ENCODE assay signal across 35 cellular contexts in the genomic region with DNA sequence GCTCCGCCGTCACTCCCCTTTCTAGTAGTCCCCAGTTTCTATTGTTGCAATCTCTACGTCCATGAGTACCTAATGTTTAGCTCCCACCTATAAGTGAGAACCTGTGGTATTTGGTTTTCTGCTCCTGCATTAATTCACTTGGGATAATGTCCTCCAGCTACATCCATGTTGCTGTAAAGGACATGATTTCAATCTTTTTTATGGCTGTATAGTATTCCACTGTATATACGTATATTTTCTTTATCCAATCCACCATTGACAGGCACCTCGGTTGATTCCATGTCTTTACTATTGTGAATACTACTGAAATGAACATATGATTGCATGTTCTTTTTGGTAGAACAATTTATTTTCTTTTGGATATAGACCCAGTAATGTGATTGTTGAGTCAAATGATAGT.
DNase-seq lines count a peak whose midpoint lies in the region; ATAC-seq, FAIRE-seq and TF ChIP-seq lines count a peak whose summit lies in the region.
"Had no signal": no experiment of that assay in that cellular context is flagged by ENCODE, and none has a peak within 500 bp of the region (broad histone marks: within the 10 kb centered on the region; RNA-seq: fewer than 3 reads in every experiment).

No MANE protein-coding gene starts in this region.

- peaks cover 5% of the 10 kb centered on the region for H3K4me1 ChIP-seq in HEK293 (ENCODE audit: control insufficient read depth, insufficient read depth, low read length)
- H3K4me1 ChIP-seq in K562 (replicated peaks in 1 of 2; ENCODE audit: control insufficient read depth in 2 of 2, insufficient read depth in 2 of 2, low read length in 2 of 2): no peaks in the 10 kb centered on the region
- no peaks in the 10 kb centered on the region for H3K4me1 ChIP-seq in H1 (replicated peaks in 1 of 4; ENCODE audit: control insufficient read depth in 3 of 4, insufficient read depth in 4 of 4, low read length in 3 of 4)
- H3K4me1 ChIP-seq: A549, BE2C, BLaER1, Caco-2 had no signal

- H3K36me3 ChIP-seq in HEK293 (ENCODE audit: control insufficient read depth in 2 of 2, insufficient read depth in 1 of 2, low read length in 2 of 2): no peaks in the 10 kb centered on the region
- no peaks in the 10 kb centered on the region for H3K36me3 ChIP-seq in K562 (ENCODE audit: control insufficient read depth, insufficient read depth, low read length)
- H3K36me3 ChIP-seq in H1 (ENCODE audit: control insufficient read depth in 2 of 4, insufficient read depth in 4 of 4, low read length in 3 of 4): no peaks in the 10 kb centered on the region
- H3K36me3 ChIP-seq: BE2C had no signal

- H3K79me2 ChIP-seq in K562 (ENCODE audit: control insufficient read depth, insufficient read depth, low read length) (no peaks in the 10 kb centered on the region), H1 (ENCODE audit: control insufficient read depth in 1 of 2, insufficient read depth in 2 of 2, low read length in 2 of 2) (no peaks in the 10 kb centered on the region)

- H2BK15ac ChIP-seq in H1 (ENCODE audit: low read length): no peak overlapping the region

- H3K79me1 ChIP-seq in H1 (ENCODE audit: low read depth, low read length): no peaks in the 10 kb centered on the region

- intact Hi-C loops in K562 (cut with micrococcal nuclease): no loop called here

- no peak overlapping the region for H3K14ac ChIP-seq in H1 (ENCODE audit: insufficient read length)

- H3K9ac ChIP-seq in K562 (ENCODE audit: insufficient read depth in 1 of 2, low read depth in 2 of 2, low read length in 2 of 2): no peak overlapping the region
- H3K9ac ChIP-seq in H1 (replicated peaks in 1 of 4; ENCODE audit: extremely low read depth in 1 of 4, low read depth in 3 of 4, low read length in 3 of 4): no peak overlapping the region
- H3K9ac ChIP-seq: BLaER1; BLaER1 treated with 17β-estradiol and CSF1 and Interleukin-3, amounts not matched to agents 10 nM and 100 nM had no signal

- FAIRE-seq in D721Med (lab: Jason Lieb, UNC): peak; percentile 53
- FAIRE-seq in K562 (lab: Jason Lieb, UNC): no peak
- no peak for FAIRE-seq in H1 (lab: Jason Lieb, UNC)
- FAIRE-seq: A204.1, G401.6 had no signal

- TF ChIP-seq POLR2A in K562 (conservative IDR thresholded peaks at IDR 0.05) (no peak), H1 (IDR thresholded peaks at IDR 0.05; ENCODE audit: control extremely low read depth in 1 of 2, low read depth in 2 of 2, low read length in 2 of 2) (no peak)

- no peak for TF ChIP-seq RAD21 in K562 (CRISPR knock-in tag; conservative IDR thresholded peaks at IDR 0.05 in 1 of 2, IDR thresholded peaks at IDR 0.05 in 1 of 2)
- no peak for TF ChIP-seq RAD21 in H1 (IDR thresholded peaks at IDR 0.05 in 1 of 2, conservative IDR thresholded peaks at IDR 0.05 in 1 of 2; ENCODE audit: low read depth in 2 of 2, low read length in 2 of 2)

- no peak for DNase-seq in D721Med (ENCODE audit: insufficient read length, low spot score)
- DNase-seq in K562 (ENCODE audit: extremely low read depth in 1 of 4, low spot score in 3 of 4): no peak
- no peak for DNase-seq in H1 (ENCODE audit: low read depth in 1 of 2, low spot score in 2 of 2)
- no peak for DNase-seq in epidermal melanocyte (ENCODE audit: insufficient read length, low spot score)
- no peak for DNase-seq in AG08395 (ENCODE audit: low spot score)
- DNase-seq in DMS153 treated with DMSO at 0.1 percent for 48 hours (lab: John Stamatoyannopoulos, UW; ENCODE audit: unreplicated experiment): no peak
- DNase-seq: 8988T; ACHN; AML-193; BE2C; C1 segment of cervical spinal cord; Caco-2; Calu3; CD4-positive, alpha-beta memory T cell; CD4-positive, alpha-beta T cell; CD4-positive, CD25-positive, alpha-beta regulatory T cell; CD8-positive, alpha-beta memory T cell; CD8-positive, alpha-beta T cell; COR-L47; DMS 273 treated with DMSO at 0.1 percent for 48 hours; DMS153; DMS53; DMS79; DMS79 treated with DMSO at 0.1 percent for 48 hours; DND-41; EL had no signal

- H2BK5ac ChIP-seq in H1 (ENCODE audit: low read depth, low read length): no peak overlapping the region

- ATAC-seq in K562 (no peak), HG03571 (IDR thresholded peaks at IDR 0.05; ENCODE audit: unreplicated experiment) (no peak)
- ATAC-seq: A549; CD8-positive, alpha-beta T cell had no signal

- no peak overlapping the region for H3K23ac ChIP-seq in H1 (ENCODE audit: insufficient read length)

- TF ChIP-seq CTCF in D721Med (IDR thresholded peaks at IDR 0.05; ENCODE audit: insufficient read depth, missing control alignments): no peak
- no peak for TF ChIP-seq CTCF in HEK293 (tag by site-specific recombination; IDR thresholded peaks at IDR 0.05)
- TF ChIP-seq CTCF in K562 (IDR thresholded peaks at IDR 0.05 in 2 of 3, conservative IDR thresholded peaks at IDR 0.05 in 1 of 3; ENCODE audit: insufficient read depth in 2 of 3, low read depth in 1 of 3, low read length in 3 of 3): no peak
- TF ChIP-seq CTCF in H1 (IDR thresholded peaks at IDR 0.05; ENCODE audit: control extremely low read depth in 1 of 3, insufficient read depth in 1 of 3, low read depth in 1 of 3, low read length in 3 of 3): no peak

- H2BK120ac ChIP-seq in H1 (replicated peaks; ENCODE audit: low read depth, low read length): no peak overlapping the region

- no peaks in the 10 kb centered on the region for H3K27me3 ChIP-seq in K562 (ENCODE audit: control insufficient read depth in 2 of 2, insufficient read depth in 2 of 2, low read length in 2 of 2)
- H3K27me3 ChIP-seq in H1 (replicated peaks in 1 of 4; ENCODE audit: control insufficient read depth in 3 of 4, extremely low read depth in 1 of 4, insufficient read depth in 3 of 4, low read length in 3 of 4): no peaks in the 10 kb centered on the region
- H3K27me3 ChIP-seq: BE2C; BLaER1; BLaER1 treated with 17β-estradiol and CSF1 and Interleukin-3, amounts not matched to agents 10 nM and 100 nM had no signal

- no peaks in the 10 kb centered on the region for H4K20me1 ChIP-seq in K562 (replicated peaks; ENCODE audit: control insufficient read depth, insufficient read depth, low read length)
- H4K20me1 ChIP-seq in H1 (replicated peaks in 1 of 2; ENCODE audit: control insufficient read depth in 1 of 2, insufficient read depth in 2 of 2, low read length in 2 of 2): no peaks in the 10 kb centered on the region

- no peak overlapping the region for H3K4me3 ChIP-seq in HEK293 (ENCODE audit: low read depth, low read length)
- H3K4me3 ChIP-seq in K562: no peak overlapping the region
- no peak overlapping the region for H3K4me3 ChIP-seq in H1 (ENCODE audit: extremely low read depth in 1 of 4, insufficient read depth in 2 of 4, low read depth in 3 of 4, low read length in 4 of 4)
- H3K4me3 ChIP-seq: A549; BLaER1; BLaER1 treated with 17β-estradiol and CSF1 and Interleukin-3, amounts not matched to agents 10 nM and 100 nM had no signal

- H2BK12ac ChIP-seq in H1 (ENCODE audit: low read depth, low read length): no peak overlapping the region

- TF ChIP-seq EP300 in K562 (IDR thresholded peaks at IDR 0.05; ENCODE audit: low read length) (no peak), H1 (IDR thresholded peaks at IDR 0.05; ENCODE audit: borderline replicate concordance in 1 of 2, low read depth in 2 of 2, low read length in 2 of 2) (no peak)

- H2AK5ac ChIP-seq in H1 (ENCODE audit: low read depth, low read length): no peak overlapping the region

- H3K18ac ChIP-seq in H1 (ENCODE audit: extremely low read depth, low read length): no peak overlapping the region

- H3K23me2 ChIP-seq in H1 (ENCODE audit: low read depth, low read length): no peaks in the 10 kb centered on the region

- H2BK20ac ChIP-seq in H1 (ENCODE audit: low read length): no peak overlapping the region

- H3K9me1 ChIP-seq in K562 (ENCODE audit: control insufficient read depth, insufficient read depth, low read length): no peaks in the 10 kb centered on the region

- H3K9me3 ChIP-seq in HEK293 (ENCODE audit: control insufficient read depth, insufficient read depth, low read depth, low read length): no peaks in the 10 kb centered on the region
- no peaks in the 10 kb centered on the region for H3K9me3 ChIP-seq in K562 (replicated peaks; ENCODE audit: control insufficient read depth, insufficient read depth, low read depth, low read length)
- no peaks in the 10 kb centered on the region; a peak in 1 of 4 replicates for H3K9me3 ChIP-seq in H1 (ENCODE audit: insufficient read depth in 2 of 2, low read depth in 1 of 2, low read length in 1 of 2)
- H3K9me3 ChIP-seq: A549, BE2C, Caco-2 had no signal

- H4K5ac ChIP-seq in H1 (ENCODE audit: insufficient read length, low read depth, low read length): no peak overlapping the region

- CTCF ChIA-PET in HEK293 (lab: Yijun Ruan, JAX) (interaction anchor here (1.0 kb wide), 1 partner anchor 35 kb away, joined by 3 read pairs; no protein-coding TSS in a partner anchor), K562 (lab: Yijun Ruan, JAX; ENCODE audit: low intra/inter-chr PET ratio) (no interaction called here), H1 (lab: Charles Lee; ENCODE audit: partially characterized antibody) (no interaction called here)

- no TSS peak for BruUV-seq in K562 (replicated peaks; lab: Mats Ljungman, UMichigan)

- no peak overlapping the region for H3K4ac ChIP-seq in H1 (replicated peaks; ENCODE audit: insufficient read length, low read depth, low read length)

- H3K56ac ChIP-seq in H1 (replicated peaks; ENCODE audit: insufficient read length, low read depth, low read length): no peak overlapping the region

- H3K27ac ChIP-seq in HEK293 (ENCODE audit: extremely low read depth, low read depth, low read length): no peak overlapping the region
- H3K27ac ChIP-seq in K562 (ENCODE audit: extremely low read depth, low read depth, low read length): no peak overlapping the region
- no peak overlapping the region for H3K27ac ChIP-seq in H1 (ENCODE audit: low read depth, low read length)
- H3K27ac ChIP-seq: 22Rv1; A549; BLaER1; BLaER1 treated with 17β-estradiol and CSF1 and Interleukin-3, amounts not matched to agents 10 nM and 100 nM; C4-2B had no signal

- 3% methylated on average over 5 of the region's 5 CpGs for WGBS in K562 (ENCODE audit: insufficient coverage, low coverage, missing lambda C conversion rate)
- 91% methylated on average over 5 of the region's 5 CpGs; no CpG with 5 or more reads in 1 of the 2 experiments for WGBS in H1 (ENCODE audit: extremely low coverage in 1 of 2, insufficient coverage in 1 of 2, insufficient read length in 1 of 2, insufficient replicate concordance in 2 of 2, low coverage in 1 of 2, low lambda C conversion rate in 2 of 2, missing lambda C conversion rate in 1 of 2), 2 experiments

- H2AFZ ChIP-seq in K562 (ENCODE audit: low read depth, low read length) (no peak overlapping the region), H1 (ENCODE audit: low read length) (no peak overlapping the region)

- POLR2A ChIA-PET in HEK293 (lab: Yijun Ruan, JAX): no interaction called here
- POLR2A ChIA-PET in K562 (lab: Yijun Ruan, JAX): no interaction called here
- POLR2A ChIA-PET in H1 (lab: Charles Lee; ENCODE audit: partially characterized antibody): no interaction called here

- no peak overlapping the region for H4K91ac ChIP-seq in H1 (replicated peaks; ENCODE audit: insufficient read length, low read length)

- no peak overlapping the region for H4K8ac ChIP-seq in H1 (ENCODE audit: extremely low read depth, insufficient read depth, low read length)

- no peak overlapping the region for H3K4me2 ChIP-seq in K562 (ENCODE audit: insufficient read depth, low read length)
- no peak overlapping the region for H3K4me2 ChIP-seq in H1 (ENCODE audit: insufficient read depth in 1 of 2, low read depth in 2 of 2, low read length in 2 of 2)
- H3K4me2 ChIP-seq: A549; BLaER1; BLaER1 treated with 17β-estradiol and CSF1 and Interleukin-3, amounts not matched to agents 10 nM and 100 nM had no signal

- in situ Hi-C loops in K562 (cut with MboI): no loop called here
